22 cellular contexts compared by ENCODE assay signal in the genomic region with DNA sequence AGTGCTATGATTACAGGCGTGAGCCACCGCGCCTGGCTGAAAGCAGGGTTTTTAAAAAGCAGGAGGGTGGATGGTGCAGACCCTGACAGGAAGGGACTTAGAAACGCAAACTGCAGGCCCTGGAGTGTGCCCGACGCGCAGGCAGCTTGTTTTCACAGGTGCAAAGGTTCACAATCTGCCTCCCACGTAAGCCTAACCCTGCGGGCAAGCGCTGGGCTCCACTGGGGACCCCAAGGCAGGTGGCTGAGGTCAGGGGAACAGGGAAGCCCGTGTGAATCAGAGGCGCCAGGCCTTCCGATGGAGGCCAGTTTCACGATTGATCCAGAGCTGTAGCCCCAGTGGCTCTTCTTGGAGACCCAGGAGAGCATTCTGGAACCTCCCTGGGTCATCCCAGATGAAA.
A peak's percentile ranks its signal among the peaks of the same experiment; 100 is the strongest.
DNase-seq lines count a peak whose midpoint lies in the region; ATAC-seq, FAIRE-seq and TF ChIP-seq lines count a peak whose summit lies in the region.
"Had no signal": no experiment of that assay in that cellular context is flagged by ENCODE, and none has a peak within 500 bp of the region (broad histone marks: within the 10 kb centered on the region; RNA-seq: fewer than 3 reads in every experiment).

No MANE protein-coding gene starts in this region.

- no peaks in the 10 kb centered on the region for H3K36me3 Mint-ChIP-seq in activated naive CD4-positive, alpha-beta T cell treated with anti-CD3 and anti-CD28 coated beads, Interleukin-2, amount 10 ng/mL, durations not matched to agents 7 days and 5 days
- H3K36me3 Mint-ChIP-seq in osteocyte (ENCODE audit: unreplicated experiment): no peaks in the 10 kb centered on the region
- no peaks in the 10 kb centered on the region for H3K36me3 Mint-ChIP-seq in activated CD4-positive, alpha-beta memory T cell treated with anti-CD3 and anti-CD28 coated beads for 36 hours
- H3K36me3 Mint-ChIP-seq: CD4-positive, CD25-positive, alpha-beta regulatory T cell had no signal

- intact Hi-C loops in activated CD4-positive, alpha-beta memory T cell treated with anti-CD3 and anti-CD28 coated beads for 36 hours (cut with micrococcal nuclease): no loop called here

- H3K4me3 Mint-ChIP-seq in activated naive CD4-positive, alpha-beta T cell treated with anti-CD3 and anti-CD28 coated beads, Interleukin-2, amount 10 ng/mL, durations not matched to agents 7 days and 5 days: no peak overlapping the region
- H3K4me3 Mint-ChIP-seq in osteocyte (ENCODE audit: unreplicated experiment): no peak overlapping the region
- H3K4me3 Mint-ChIP-seq in activated CD4-positive, alpha-beta memory T cell treated with anti-CD3 and anti-CD28 coated beads for 36 hours: no peak overlapping the region
- H3K4me3 Mint-ChIP-seq: CD4-positive, CD25-positive, alpha-beta regulatory T cell had no signal

- peaks cover 0 to 15% (median 5%) of the 10 kb centered on the region in 4 donors for H3K4me1 ChIP-seq in upper lobe of left lung
- H3K4me1 ChIP-seq: BE2C, Caco-2, HAP-1 had no signal

- DNase-seq in activated naive CD4-positive, alpha-beta T cell treated with anti-CD3 and anti-CD28 coated beads, Interleukin-2, amount 10 ng/mL, durations not matched to agents 7 days and 5 days: peak; percentile 8
- no peak for DNase-seq in activated naive CD4-positive, alpha-beta T cell treated with anti-CD3 and anti-CD28 coated beads, Interleukin-2, amount 50 U/mL, for 16 hours
- DNase-seq in islet precursor cell (peak; percentile 35), osteocyte (ENCODE audit: extremely low spot score, unreplicated experiment) (peak; percentile 63), upper lobe of left lung (peak; percentile 11 to 53), RCC 7860 (ENCODE audit: low spot score) (no peak)
- DNase-seq in activated CD4-positive, alpha-beta memory T cell treated with anti-CD3 and anti-CD28 coated beads for 36 hours: no peak
- DNase-seq: BE2C; CD4-positive, CD25-positive, alpha-beta regulatory T cell; GDM1; Kasumi-1; MG63; NCI-H1048; NCI-H1436; NCI-H1930; NCI-H226; NCI-H524; NCI-H82; RPMI8226 had no signal

- 94% methylated on average over 8 to 13 of the region's 14 CpGs for WGBS in upper lobe of left lung, 2 donors

- no peak for TF ChIP-seq POLR2A in upper lobe of left lung (IDR thresholded peaks at IDR 0.05)

- H3K27me3 ChIP-seq in upper lobe of left lung: no peaks in the 10 kb centered on the region
- H3K27me3 ChIP-seq: BE2C, MG63 had no signal

- no peak for FAIRE-seq in RCC 7860 (lab: Jason Lieb, UNC)
- FAIRE-seq: A204.1 had no signal

- no peak for TF ChIP-seq CTCF in osteocyte (IDR thresholded peaks at IDR 0.05)
- TF ChIP-seq CTCF in upper lobe of left lung (IDR thresholded peaks at IDR 0.05): no peak

- H3K27ac ChIP-seq in upper lobe of left lung: no peak overlapping the region

- H3K36me3 ChIP-seq in upper lobe of left lung: no peaks in the 10 kb centered on the region
- H3K36me3 ChIP-seq: BE2C, HAP-1, MG63 had no signal

- no peak for TF ChIP-seq EP300 in upper lobe of left lung (IDR thresholded peaks at IDR 0.05)

- POLR2A ChIA-PET in activated CD4-positive, alpha-beta memory T cell treated with anti-CD3 and anti-CD28 coated beads for 36 hours (lab: Charles Lee): no interaction called here

- no peaks in the 10 kb centered on the region for H3K9me3 ChIP-seq in upper lobe of left lung
- H3K9me3 ChIP-seq: BE2C, Caco-2, HAP-1, MG63 had no signal

- no peak overlapping the region for H3K27ac Mint-ChIP-seq in activated naive CD4-positive, alpha-beta T cell treated with anti-CD3 and anti-CD28 coated beads, Interleukin-2, amount 10 ng/mL, durations not matched to agents 7 days and 5 days
- H3K27ac Mint-ChIP-seq in osteocyte (ENCODE audit: unreplicated experiment): no peak overlapping the region
- no peak overlapping the region for H3K27ac Mint-ChIP-seq in activated CD4-positive, alpha-beta memory T cell treated with anti-CD3 and anti-CD28 coated beads for 36 hours
- H3K27ac Mint-ChIP-seq: CD4-positive, CD25-positive, alpha-beta regulatory T cell had no signal

- CTCF ChIA-PET in activated naive CD4-positive, alpha-beta T cell treated with anti-CD3 and anti-CD28 coated beads, Interleukin-2, amount 10 ng/mL, durations not matched to agents 7 days and 5 days (lab: Charles Lee): no interaction called here
- CTCF ChIA-PET in activated CD4-positive, alpha-beta memory T cell treated with anti-CD3 and anti-CD28 coated beads for 36 hours (lab: Charles Lee): no interaction called here

- no peak overlapping the region for H3K4me3 ChIP-seq in upper lobe of left lung
- H3K4me3 ChIP-seq: HAP-1, MG63 had no signal

- no peaks in the 10 kb centered on the region for H3K27me3 Mint-ChIP-seq in activated naive CD4-positive, alpha-beta T cell treated with anti-CD3 and anti-CD28 coated beads, Interleukin-2, amount 10 ng/mL, durations not matched to agents 7 days and 5 days
- no peaks in the 10 kb centered on the region for H3K27me3 Mint-ChIP-seq in osteocyte (ENCODE audit: unreplicated experiment)
- no peaks in the 10 kb centered on the region for H3K27me3 Mint-ChIP-seq in activated CD4-positive, alpha-beta memory T cell treated with anti-CD3 and anti-CD28 coated beads for 36 hours
- H3K27me3 Mint-ChIP-seq: CD4-positive, CD25-positive, alpha-beta regulatory T cell had no signal

- no peak for ATAC-seq in upper lobe of left lung (ENCODE audit: low FRiP score in 2 of 2)

- H3K9me3 Mint-ChIP-seq in activated naive CD4-positive, alpha-beta T cell treated with anti-CD3 and anti-CD28 coated beads, Interleukin-2, amount 10 ng/mL, durations not matched to agents 7 days and 5 days: no peaks in the 10 kb centered on the region
- H3K9me3 Mint-ChIP-seq in osteocyte (ENCODE audit: unreplicated experiment): no peaks in the 10 kb centered on the region
- H3K9me3 Mint-ChIP-seq in activated CD4-positive, alpha-beta memory T cell treated with anti-CD3 and anti-CD28 coated beads for 36 hours: no peaks in the 10 kb centered on the region

- no peaks in the 10 kb centered on the region for H3K4me1 Mint-ChIP-seq in activated naive CD4-positive, alpha-beta T cell treated with anti-CD3 and anti-CD28 coated beads, Interleukin-2, amount 10 ng/mL, durations not matched to agents 7 days and 5 days
- H3K4me1 Mint-ChIP-seq in osteocyte (ENCODE audit: unreplicated experiment): no peaks in the 10 kb centered on the region
- no peaks in the 10 kb centered on the region for H3K4me1 Mint-ChIP-seq in activated CD4-positive, alpha-beta memory T cell treated with anti-CD3 and anti-CD28 coated beads for 36 hours (ENCODE audit: low read depth)

Comparison
In these comparisons a context has a peak if more than half of its experiments do, and no peak if none do; other contexts are left out.
1. DNase-seq: peak in activated naive CD4-positive, alpha-beta T cell treated with anti-CD3 and anti-CD28 coated beads, Interleukin-2, amount 10 ng/mL, durations not matched to agents 7 days and 5 days (single experiment), islet precursor cell (single experiment), osteocyte (single experiment) and upper lobe of left lung (2 of 2); none in activated naive CD4-positive, alpha-beta T cell treated with anti-CD3 and anti-CD28 coated beads, Interleukin-2, amount 50 U/mL, for 16 hours (single experiment), activated CD4-positive, alpha-beta memory T cell treated with anti-CD3 and anti-CD28 coated beads for 36 hours (single experiment) and RCC 7860 (single experiment).